19 cellular contexts compared by ENCODE assay signal in the genomic region with DNA sequence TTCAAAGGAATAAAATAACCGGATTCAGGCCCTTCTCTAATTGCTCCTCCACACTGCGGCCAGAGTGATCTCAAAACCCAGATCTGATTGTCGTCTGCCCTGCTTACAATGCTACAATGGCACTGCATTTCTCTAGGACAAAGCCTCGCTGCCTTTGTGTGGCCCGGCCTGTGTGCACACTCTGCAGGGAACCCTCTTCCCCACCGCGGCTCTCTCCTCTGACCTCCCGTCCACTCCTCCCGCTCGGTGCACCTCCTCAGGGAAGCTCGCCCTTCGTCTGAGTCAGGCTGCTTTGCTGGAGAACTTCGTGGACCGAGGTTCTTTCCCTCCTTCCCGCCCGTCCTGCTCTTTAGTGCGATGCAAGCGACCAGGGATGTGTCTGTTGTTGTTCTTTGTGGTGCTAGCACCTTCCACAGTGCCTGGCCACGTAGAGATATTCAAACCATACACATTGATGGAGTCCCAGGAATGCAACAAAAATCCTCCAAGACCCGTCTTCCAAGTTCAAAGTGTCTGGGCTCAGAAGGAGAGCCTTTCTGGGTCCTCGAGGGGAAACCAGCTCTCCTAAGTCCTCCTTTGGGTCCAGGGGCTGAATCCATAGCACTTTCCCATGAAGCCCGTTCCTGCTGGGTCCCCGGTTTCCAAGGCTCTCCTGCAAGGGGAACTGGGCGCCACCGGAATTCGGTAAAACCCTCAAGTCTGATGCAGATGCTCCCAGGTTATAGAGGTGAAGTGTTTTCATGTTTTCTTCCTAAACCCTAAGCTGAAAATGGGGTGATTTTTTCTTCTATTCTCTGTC.
"Had no signal": no experiment of that assay in that cellular context is flagged by ENCODE, and none has a peak within 500 bp of the region (broad histone marks: within the 10 kb centered on the region; RNA-seq: fewer than 3 reads in every experiment).

No MANE protein-coding gene starts in this region.

- H3K27ac Mint-ChIP-seq: activated CD4-positive, alpha-beta T cell treated with anti-CD3 and anti-CD28 coated beads, Interleukin-2, amount 10 ng/mL, durations not matched to agents 7 days and 5 days; activated CD8-positive, alpha-beta T cell treated with anti-CD3 and anti-CD28 coated beads, Interleukin-2, amount 10 ng/mL, durations not matched to agents 7 days and 5 days; activated naive CD4-positive, alpha-beta T cell treated with anti-CD3 and anti-CD28 coated beads, Interleukin-2, amount 50 U/mL, for 24 hours; immature natural killer cell; memory B cell; naive thymus-derived CD4-positive, alpha-beta T cell; stimulated activated naive CD8-positive, alpha-beta T cell treated with anti-CD3 and anti-CD28 coated beads, Interleukin-15, amount 100 ng/mL, for 72 hours; type B pancreatic cell had no signal

- ATAC-seq: activated CD8-positive, alpha-beta T cell treated with anti-CD3 and anti-CD28 coated beads, Interleukin-2, amount 10 ng/mL, durations not matched to agents 7 days and 5 days; activated T-cell treated with anti-CD3 and anti-CD28 coated beads, Interleukin-2, amount 50 U/mL, for 4 hours; gastroesophageal sphincter; heart left ventricle; naive thymus-derived CD4-positive, alpha-beta T cell; stimulated activated naive CD8-positive, alpha-beta T cell treated with anti-CD3 and anti-CD28 coated beads, Interleukin-15, amount 100 ng/mL, for 72 hours had no signal

- H3K9me3 Mint-ChIP-seq: central memory CD8-positive, alpha-beta T cell had no signal

- H3K4me3 ChIP-seq: ascending aorta, coronary artery, esophagus muscularis mucosa, gastroesophageal sphincter, heart left ventricle, skin epidermis had no signal

- H3K27ac ChIP-seq: ascending aorta, coronary artery, esophagus muscularis mucosa, gastroesophageal sphincter, heart left ventricle, skin epidermis had no signal

- H3K36me3 ChIP-seq: ascending aorta, esophagus muscularis mucosa, gastroesophageal sphincter, heart left ventricle had no signal

- H3K27me3 Mint-ChIP-seq: activated naive CD4-positive, alpha-beta T cell treated with anti-CD3 and anti-CD28 coated beads, Interleukin-2, amount 50 U/mL, for 24 hours had no signal

- DNase-seq: activated CD4-positive, alpha-beta T cell treated with anti-CD3 and anti-CD28 coated beads, Interleukin-2, amount 10 ng/mL, durations not matched to agents 7 days and 5 days; activated CD8-positive, alpha-beta T cell treated with anti-CD3 and anti-CD28 coated beads, Interleukin-2, amount 10 ng/mL, durations not matched to agents 7 days and 5 days; activated gamma-delta T cell; activated T-cell treated with anti-CD3 and anti-CD28 coated beads, Interleukin-2, amount 50 U/mL, for 4 hours; effector CD4-positive, alpha-beta T cell; heart left ventricle; immature natural killer cell; naive thymus-derived CD4-positive, alpha-beta T cell; stimulated activated naive CD8-positive, alpha-beta T cell treated with anti-CD3 and anti-CD28 coated beads, Interleukin-15, amount 100 ng/mL, for 72 hours; T1000 had no signal

- H3K27me3 ChIP-seq: ascending aorta, esophagus muscularis mucosa, gastroesophageal sphincter, heart left ventricle had no signal

- H3K4me3 Mint-ChIP-seq: activated CD4-positive, alpha-beta T cell treated with anti-CD3 and anti-CD28 coated beads, Interleukin-2, amount 10 ng/mL, durations not matched to agents 7 days and 5 days; activated CD8-positive, alpha-beta T cell treated with anti-CD3 and anti-CD28 coated beads, Interleukin-2, amount 10 ng/mL, durations not matched to agents 7 days and 5 days; activated naive CD4-positive, alpha-beta T cell treated with anti-CD3 and anti-CD28 coated beads, Interleukin-2, amount 50 U/mL, for 24 hours; activated T-cell treated with anti-CD3 and anti-CD28 coated beads, Interleukin-2, amount 50 U/mL, for 4 hours; central memory CD8-positive, alpha-beta T cell; immature natural killer cell; memory B cell; naive thymus-derived CD4-positive, alpha-beta T cell; stimulated activated naive CD8-positive, alpha-beta T cell treated with anti-CD3 and anti-CD28 coated beads, Interleukin-15, amount 100 ng/mL, for 72 hours; type B pancreatic cell had no signal

- H3K4me1 Mint-ChIP-seq: activated CD4-positive, alpha-beta T cell treated with anti-CD3 and anti-CD28 coated beads, Interleukin-2, amount 10 ng/mL, durations not matched to agents 7 days and 5 days; activated naive CD4-positive, alpha-beta T cell treated with anti-CD3 and anti-CD28 coated beads, Interleukin-2, amount 50 U/mL, for 24 hours; central memory CD8-positive, alpha-beta T cell; immature natural killer cell; memory B cell had no signal
